In genomic region chr9:82763631-82764030, GRCh38 we compare ENCODE assay signal across 10 cellular contexts.
A peak's percentile ranks its signal among the peaks of the same experiment; 100 is the strongest.
DNase-seq lines count a peak whose midpoint lies in the region; ATAC-seq and TF ChIP-seq lines count a peak whose summit lies in the region.
"Had no signal": no experiment of that assay in that cellular context is flagged by ENCODE, and none has a peak within 500 bp of the region (broad histone marks: within the 10 kb centered on the region; RNA-seq: fewer than 3 reads in every experiment).

No MANE protein-coding gene starts in this region.

- H3K36me3 Mint-ChIP-seq in GM23338 (ENCODE audit: low read depth), result peaks cover 7% of the 10 kb centered on the region; the same call in 2 of the 3 replicates
- H3K36me3 Mint-ChIP-seq in natural killer cell, result no peaks in the 10 kb centered on the region

- intact Hi-C loops in natural killer cell (cut with micrococcal nuclease), result no loop called here

- H3K9me3 ChIP-seq in Loucy (ENCODE audit: insufficient read depth, low read depth, low read length), result peaks cover 3% of the 10 kb centered on the region; the same call in 1 of the 2 replicates
- H3K9me3 ChIP-seq: tibial artery had no signal

- peak; percentile 81 for ATAC-seq in GM23338
- ATAC-seq in natural killer cell, result no peak
- ATAC-seq: right cardiac atrium had no signal

- H3K9me3 Mint-ChIP-seq in GM23338, result peaks cover 5% of the 10 kb centered on the region; the same call in 1 of the 3 replicates
- peaks cover 6 to 9% of the 10 kb centered on the region in 2 donors for H3K9me3 Mint-ChIP-seq in natural killer cell

- H3K27ac ChIP-seq in GM23338 (ENCODE audit: low read depth), result no peak overlapping the region
- H3K27ac ChIP-seq: tibial artery had no signal

- H4K20me1 ChIP-seq in GM23338 (replicated peaks; ENCODE audit: insufficient read depth) (no peaks in the 10 kb centered on the region), Loucy (ENCODE audit: insufficient read depth, low read length, poor library complexity, severe bottlenecking) (no peaks in the 10 kb centered on the region)

- no peaks in the 10 kb centered on the region for H3K27me3 ChIP-seq in GM23338 (ENCODE audit: insufficient read depth)
- H3K27me3 ChIP-seq in Loucy (ENCODE audit: insufficient read depth, low read length, poor library complexity, severe bottlenecking), result no peaks in the 10 kb centered on the region
- no peaks in the 10 kb centered on the region for H3K27me3 ChIP-seq in kidney epithelial cell (ENCODE audit: control insufficient read depth, insufficient read depth, low read length)
- H3K27me3 ChIP-seq: tibial artery had no signal

- DNase-seq in GM23338 (ENCODE audit: low spot score), result peak; percentile 64
- DNase-seq in SK-N-DZ (ENCODE audit: low spot score), result peak; percentile 40
- no peak for DNase-seq in kidney epithelial cell (ENCODE audit: low read depth)
- DNase-seq in GM10248 (ENCODE audit: extremely low spot score), result no peak
- no peak for DNase-seq in natural killer cell
- no peak for DNase-seq in A172 (ENCODE audit: low spot score)
- DNase-seq: NCI-H1105 treated with DMSO at 0.1 percent for 48 hours, right cardiac atrium, tibial artery had no signal

- H3F3A ChIP-seq in GM23338 (replicated peaks; ENCODE audit: low read depth) (no peaks in the 10 kb centered on the region), Loucy (ENCODE audit: low read depth) (peaks cover 11% of the 10 kb centered on the region)

- H3K79me2 ChIP-seq in GM23338 (replicated peaks; ENCODE audit: insufficient read depth) (no peaks in the 10 kb centered on the region), Loucy (ENCODE audit: insufficient read depth, low read length) (peaks cover 40% of the 10 kb centered on the region)

- CTCF ChIA-PET in GM10248 (lab: Yijun Ruan, JAX), result interaction anchor here (0.9 kb wide), 1 partner anchor 16 kb away, joined by 3 read pairs; no protein-coding TSS in a partner anchor

- TF ChIP-seq CTCF in GM23338 (conservative IDR thresholded peaks at IDR 0.05; ENCODE audit: low read depth in 2 of 2), result peak; percentile 40 to 71; a peak in 3 of 4 replicates
- TF ChIP-seq CTCF in Loucy (conservative IDR thresholded peaks at IDR 0.05; ENCODE audit: low read length), result peak; percentile 77
- peak; percentile 13 for TF ChIP-seq CTCF in kidney epithelial cell (IDR thresholded peaks at IDR 0.05; ENCODE audit: insufficient read depth, low read length, poor library complexity, severe bottlenecking)
- TF ChIP-seq CTCF in GM10248 (IDR thresholded peaks at IDR 0.05; ENCODE audit: control extremely low read depth, extremely low read depth, low read depth, missing control alignments), result no peak
- no peak for TF ChIP-seq CTCF in natural killer cell (IDR thresholded peaks at IDR 0.05)

- H3K4me3 Mint-ChIP-seq in GM23338 (no peak overlapping the region), natural killer cell (no peak overlapping the region)

- peaks cover 14% of the 10 kb centered on the region for H3K4me1 Mint-ChIP-seq in GM23338
- H3K4me1 Mint-ChIP-seq in natural killer cell, result no peaks in the 10 kb centered on the region

- 0 out of 2 replicates have a peak, but pooled peaks cover under 1% of the 10 kb centered on the region for H3K36me3 ChIP-seq in GM23338 (ENCODE audit: insufficient read depth)
- no peaks in the 10 kb centered on the region for H3K36me3 ChIP-seq in Loucy (ENCODE audit: insufficient read depth, low read length)
- no peaks in the 10 kb centered on the region for H3K36me3 ChIP-seq in kidney epithelial cell (ENCODE audit: control insufficient read depth, insufficient read depth, low read length)
- H3K36me3 ChIP-seq: tibial artery had no signal

- H3K27me3 Mint-ChIP-seq in GM23338 (ENCODE audit: insufficient read depth, low read depth, poor library complexity) (no peaks in the 10 kb centered on the region), natural killer cell (ENCODE audit: low read depth in 2 of 2) (no peaks in the 10 kb centered on the region)

- POLR2A ChIA-PET in GM10248 (lab: Yijun Ruan, JAX), result no interaction called here

- H3K27ac Mint-ChIP-seq in GM23338 (no peak overlapping the region), natural killer cell (no peak overlapping the region)

- H3K9ac ChIP-seq in Loucy (ENCODE audit: low read depth, low read length, poor library complexity, severe bottlenecking), result peak overlapping the region; percentile 77

- peaks cover 9% of the 10 kb centered on the region for H3K4me1 ChIP-seq in GM23338 (ENCODE audit: insufficient read depth)
- peaks cover 56% of the 10 kb centered on the region for H3K4me1 ChIP-seq in Loucy (ENCODE audit: insufficient read depth, low read length, poor library complexity, severe bottlenecking)
- H3K4me1 ChIP-seq: tibial artery had no signal

- no peak overlapping the region for H3K4me2 ChIP-seq in GM23338
- peak overlapping the region; percentile 75 for H3K4me2 ChIP-seq in Loucy (ENCODE audit: low read depth, low read length, poor library complexity, severe bottlenecking)

- H3K4me3 ChIP-seq in GM23338 (no peak overlapping the region), Loucy (ENCODE audit: low read length, poor library complexity, severe bottlenecking) (peak overlapping the region; percentile 76), kidney epithelial cell (ENCODE audit: low read depth, low read length) (no peak overlapping the region)
- H3K4me3 ChIP-seq: tibial artery had no signal

- H2AFZ ChIP-seq in GM23338 (no peak overlapping the region), Loucy (ENCODE audit: low read length) (no peak overlapping the region)

- peaks cover 25% of the 10 kb centered on the region for H3K9me2 ChIP-seq in GM23338 (ENCODE audit: insufficient read depth)
- no peaks in the 10 kb centered on the region for H3K9me2 ChIP-seq in Loucy (replicated peaks; ENCODE audit: low read depth, low read length)

TF ChIP-seq in GM23338, 12 proteins besides CTCF, POLR2A, EP300 and RAD21:
- TF ChIP-seq EZH2phosphoT487 (IDR thresholded peaks at IDR 0.05; ENCODE audit: unreplicated experiment) (no peak), NANOG (IDR thresholded peaks at IDR 0.05; ENCODE audit: borderline replicate concordance) (no peak), ZNF114 (CRISPR knock-in tag; IDR thresholded peaks at IDR 0.05) (no peak)

Comparison
In these comparisons a context has a peak if more than half of its experiments do, and no peak if none do; other contexts are left out.
1. DNase-seq: peak in GM23338 (single experiment) and SK-N-DZ (single experiment); none in kidney epithelial cell (single experiment), GM10248 (single experiment), natural killer cell (single experiment) and A172 (single experiment).
2. CTCF ChIP-seq: peak in GM23338 (2 of 2), Loucy (single experiment) and kidney epithelial cell (single experiment); none in GM10248 (single experiment) and natural killer cell (single experiment).